Comparison of ENCODE assay signal across 8 cellular contexts in genomic region chr6:34459899-34460593, GRCh38. TPM values are rescaled to one million over a fixed set of nuclear protein-coding genes. Genes with fewer than 3 reads are reported as not detected.
A peak's percentile ranks its signal among the peaks of the same experiment; 100 is the strongest.
DNase-seq lines count a peak whose midpoint lies in the region; ATAC-seq, FAIRE-seq and TF ChIP-seq lines count a peak whose summit lies in the region.

No MANE protein-coding gene starts in this region.

- no peak overlapping the region for H3K27ac ChIP-seq in GM12878 (ENCODE audit: control insufficient read depth, insufficient read depth)

- H3K4me3 Mint-ChIP-seq in T-cell = no peak overlapping the region

- RAD21 ChIA-PET in GM12878 (lab: Charles Lee; ENCODE audit: unreplicated experiment) = interaction anchor here (0.6 to 4.7 kb wide), 33 partner anchors 8 to 748 kb away, joined by 3 to 99 read pairs (median 4); partner anchors contain the start of genes BLTP3A, RPS10 and SMIM29

- H3K4me3 ChIP-seq in GM12878 (no peak overlapping the region), kidney epithelial cell (ENCODE audit: low read depth, low read length) (no peak overlapping the region)

- 20% methylated on average over 6 of the region's 6 CpGs for WGBS in GM12878 (ENCODE audit: insufficient coverage, insufficient replicate concordance, low lambda C conversion rate, missing lambda C conversion rate)

- SMC1A ChIA-PET in GM12878 (lab: Charles Lee; ENCODE audit: uncharacterized antibody, unreplicated experiment) = interaction anchor here (0.7 to 5.8 kb wide), 34 partner anchors 8 to 780 kb away, joined by 3 to 124 read pairs (median 4); partner anchors contain the start of genes RPS10 and SNRPC

- H4K20me1 ChIP-seq in GM12878 (ENCODE audit: control insufficient read depth, insufficient read depth) = no peaks in the 10 kb centered on the region

- H3K27me3 Mint-ChIP-seq in T-cell = peaks cover 8 to 13% of the 10 kb centered on the region in 2 donors

- in situ Hi-C loops in GM12878 (cut with MboI) = loop anchor here (5.0 to 10.0 kb wide), 2 partner anchors 147 to 675 kb away; no protein-coding TSS in a partner anchor

- no peaks in the 10 kb centered on the region for H3K79me2 ChIP-seq in GM12878 (ENCODE audit: control insufficient read depth, insufficient read depth, low read length)

- H3K9ac ChIP-seq in GM12878 (ENCODE audit: control insufficient read depth, insufficient read depth, low read length) = no peak overlapping the region

- no TSS peak for BruUV-seq in GM12878 (replicated peaks; lab: Mats Ljungman, UMichigan)

- peak; percentile 95 for TF ChIP-seq RAD21 in GM12878 (IDR thresholded peaks at IDR 0.05; ENCODE audit: insufficient read depth, low read depth, low read length)

- intact Hi-C loops in GM12878 (cut with micrococcal nuclease; ENCODE audit: unreplicated experiment) = loop anchor here (1.0 to 5.0 kb wide), 2 partner anchors 149 to 682 kb away; partner anchors contain the start of gene TCP11

- no peak for TF ChIP-seq POLR2A in GM12878 (IDR thresholded peaks at IDR 0.05; ENCODE audit: low read depth, low read length)

- no peaks in the 10 kb centered on the region for H3K36me3 Mint-ChIP-seq in T-cell

- DNase-seq in ELR (ENCODE audit: low read depth) (peak; percentile 71), LoVo (ENCODE audit: low spot score) (peak; percentile 55), T-cell (peak in 32 of 34 experiments; percentile 6 to 56 (median 32)), GM12878 (ENCODE audit: low read depth, low spot score) (peak; percentile 24), kidney epithelial cell (ENCODE audit: low read depth) (no peak)
- peak; percentile 28 for DNase-seq in stimulated activated CD8-positive, alpha-beta memory T cell treated with anti-CD3 and anti-CD28 coated beads, Interleukin-15, amount 100 ng/mL, for 1 hour (ENCODE audit: low read depth)

- H3K9me3 Mint-ChIP-seq in T-cell = no peaks in the 10 kb centered on the region

- TF ChIP-seq EP300 in GM12878 (IDR thresholded peaks at IDR 0.05; ENCODE audit: borderline replicate concordance in 1 of 2, control insufficient read depth in 1 of 2, low read depth in 2 of 2, low read length in 2 of 2) = no peak

- peak; percentile 94 for FAIRE-seq in GM12878 (lab: Jason Lieb, UNC)

- H3K9me3 ChIP-seq in GM12878 (replicated peaks; ENCODE audit: control insufficient read depth, insufficient read depth, low read length) = no peaks in the 10 kb centered on the region

- H3K4me1 Mint-ChIP-seq in T-cell = peaks cover 0 to 1% (median 1%) of the 10 kb centered on the region in 3 donors

- CTCF ChIA-PET in T-cell (lab: Charles Lee) = interaction anchor here (0.5 to 4.1 kb wide), 13 partner anchors 13 to 781 kb away, joined by 3 to 71 read pairs (median 5); partner anchors contain the start of gene SMIM29 (in 1 of the 2)
- CTCF ChIA-PET in GM12878 (lab: Yijun Ruan, JAX) = interaction anchor here (0.6 to 8.7 kb wide), 57 partner anchors 9 to 1735 kb away, joined by 3 to 198 read pairs (median 5); partner anchors contain the start of genes ANKS1A, BLTP3A and SMIM29

- H3K27me3 ChIP-seq in GM12878 (replicated peaks in 1 of 2; ENCODE audit: control insufficient read depth in 2 of 2, insufficient read depth in 2 of 2, low read length in 1 of 2) (no peaks in the 10 kb centered on the region), kidney epithelial cell (ENCODE audit: control insufficient read depth, insufficient read depth, low read length) (peaks cover 7% of the 10 kb centered on the region)

- H3K27ac Mint-ChIP-seq in T-cell = no peak overlapping the region

- ATAC-seq in T-cell (replicated peaks in 1 of 4) (peak; percentile 63 to 81 (median 72)), GM12878 (peak; percentile 87), HG02970 (IDR thresholded peaks at IDR 0.05; ENCODE audit: low FRiP score, unreplicated experiment) (no peak), HG02884 (IDR thresholded peaks at IDR 0.05; ENCODE audit: unreplicated experiment) (no peak)

- POLR2A ChIA-PET in T-cell (lab: Charles Lee) = no interaction called here
- POLR2A ChIA-PET in GM12878 (lab: Charles Lee) = interaction anchor here (0.6 to 1.1 kb wide), 4 partner anchors 12 to 1025 kb away, joined by 3 to 7 read pairs (median 3); no protein-coding TSS in a partner anchor

- H3K4me1 ChIP-seq in GM12878 (ENCODE audit: control insufficient read depth, insufficient read depth, low read length) = no peaks in the 10 kb centered on the region; the same call in 1 of the 2 replicates

- H2AFZ ChIP-seq in GM12878 (ENCODE audit: control insufficient read depth, low read depth, low read length) = no peak overlapping the region

- H3K36me3 ChIP-seq in GM12878 (ENCODE audit: control insufficient read depth in 2 of 2, insufficient read depth in 2 of 2, low read length in 1 of 2) (no peaks in the 10 kb centered on the region), kidney epithelial cell (ENCODE audit: control insufficient read depth, insufficient read depth, low read length) (no peaks in the 10 kb centered on the region)

- TF ChIP-seq CTCF in GM12878 (IDR thresholded peaks at IDR 0.05 in 2 of 3, conservative IDR thresholded peaks at IDR 0.05 in 1 of 3; ENCODE audit: control insufficient read depth in 2 of 3, extremely low read depth in 1 of 3, insufficient read depth in 1 of 3, low read depth in 3 of 3, low read length in 3 of 3) = peak; percentile 69 to 83 (median 77)
- peak; percentile 57 for TF ChIP-seq CTCF in kidney epithelial cell (IDR thresholded peaks at IDR 0.05; ENCODE audit: insufficient read depth, low read length, poor library complexity, severe bottlenecking)

- H3K4me2 ChIP-seq in GM12878 (ENCODE audit: control insufficient read depth, insufficient read depth) = no peak overlapping the region

TF ChIP-seq in GM12878, 131 proteins besides CTCF, POLR2A, EP300 and RAD21:
- TF ChIP-seq KDM1A (IDR thresholded peaks at IDR 0.05; ENCODE audit: borderline replicate concordance) (no peak), SMC3 (IDR thresholded peaks at IDR 0.05; ENCODE audit: borderline replicate concordance, low read length) (peak; percentile 82), YY1 (IDR thresholded peaks at IDR 0.05; ENCODE audit: low read depth, low read length) (0 out of 2 replicates have a peak, but pooled peaks have one; percentile 40), SPI1 (IDR thresholded peaks at IDR 0.05; ENCODE audit: borderline replicate concordance, insufficient read depth, low read depth, low read length) (no peak), POU2F2 (IDR thresholded peaks at IDR 0.05; ENCODE audit: borderline replicate concordance, low read depth, low read length) (0 out of 3 replicates have a peak, but pooled peaks have one; percentile 9)
TF ChIP-seq in GM12878: peak in this region for 3.

RNA-seq across cellular contexts. Expression of gene PACSIN1, which starts 5.8 kb away (rescaled TPM):
- total RNA-seq in T-cell (1 to 10 TPM in 4 of 5 donors, under 1 TPM in 1; 0.86 to 3.2 (median 2.4) TPM), GM12878 (2014; rRNA removed) (3.6 and 5.1 TPM in 2 replicates), GM12878 (2014; rRNA removed; fragmentation: Illumina TruSeq; extraction: Trizol) (1.9 and 2.1 TPM in 2 replicates), GM12878 (2021) (8.9 and 9.4 TPM in 2 replicates), kidney epithelial cell (0.04 TPM in 1 of 2 replicates, not detected in the other)
- total RNA-seq in GM12878 (2013; cell fraction: nucleolus; rRNA removed) = 2.1 and 3.9 TPM in 2 replicates
- 0.25 TPM for polyA plus RNA-seq in GM12878 (2011; ENCODE audit: low read depth)
- polyA plus RNA-seq in GM12878 (2011; rRNA removed) (6.9 and 7.5 TPM in 2 replicates), GM12878 (2014; fragmentation: Illumina TruSeq; extraction: Trizol) (3.3 and 4.8 TPM in 2 replicates), GM12878 (2014; fragmentation: Nextera tagmentation; extraction: Ambion mirVana) (under 1 TPM; 0.50 to 0.75 TPM), GM12878 (2014; rRNA removed) (6.8 and 6.9 TPM in 2 replicates), GM12878 (2016; fragmentation: Nextera tagmentation; extraction: Ambion mirVana) (1 to 10 TPM; 1.7 to 2.0 TPM)
- 9.0 and 10.1 TPM in 2 replicates for polyA plus RNA-seq in GM12878 (2011; cell fraction: cytosol; rRNA removed)
- 22.5 and 29.3 TPM in 2 replicates for polyA plus RNA-seq in GM12878 (2011; cell fraction: nucleus; rRNA removed)
- polyA plus RNA-seq in GM12878 (2012) = 1.2 and 1.4 TPM in 2 replicates
- polyA minus RNA-seq in GM12878 (2011; rRNA and poly(A)+ RNA removed) = 5.2 and 8.2 TPM in 2 replicates
- 4.1 and 5.1 TPM in 2 replicates for polyA minus RNA-seq in GM12878 (2011; cell fraction: cytosol; rRNA and poly(A)+ RNA removed)
- polyA minus RNA-seq in GM12878 (2011; cell fraction: nucleus; rRNA and poly(A)+ RNA removed) = 3.9 and 4.7 TPM in 2 replicates

RNA-seq across cellular contexts. Expression of gene RPS10, which starts 34.2 kb away (rescaled TPM):
- total RNA-seq in T-cell = 1,000 to 10,000 TPM; 2,352 to 2,733 (median 2,512) TPM
- total RNA-seq in GM12878 (2013; cell fraction: nucleolus; rRNA removed) = 360 and 401 TPM in 2 replicates
- total RNA-seq in GM12878 (2014; rRNA removed) = 3,265 and 3,625 TPM in 2 replicates
- 3,150 and 3,233 TPM in 2 replicates for total RNA-seq in GM12878 (2014; rRNA removed; fragmentation: Illumina TruSeq; extraction: Trizol)
- total RNA-seq in GM12878 (2021) = 2,325 and 2,481 TPM in 2 replicates
- polyA plus RNA-seq in GM12878 (2011; ENCODE audit: low read depth) = 8,423 TPM
- polyA plus RNA-seq in GM12878 (2011; rRNA removed) = 2,575 and 3,799 TPM in 2 replicates
- polyA plus RNA-seq in GM12878 (2011; cell fraction: cytosol; rRNA removed) = 6,646 and 9,086 TPM in 2 replicates
- 1,492 and 1,706 TPM in 2 replicates for polyA plus RNA-seq in GM12878 (2011; cell fraction: nucleus; rRNA removed)
- 3,794 and 4,086 TPM in 2 replicates for polyA plus RNA-seq in GM12878 (2012)
- 3,495 and 3,970 TPM in 2 replicates for polyA plus RNA-seq in GM12878 (2014; fragmentation: Illumina TruSeq; extraction: Trizol)
- 1,000 to 10,000 TPM; 2,067 to 2,394 TPM for polyA plus RNA-seq in GM12878 (2014; fragmentation: Nextera tagmentation; extraction: Ambion mirVana)
- 3,767 and 4,060 TPM in 2 replicates for polyA plus RNA-seq in GM12878 (2014; rRNA removed)
- polyA plus RNA-seq in GM12878 (2016; fragmentation: Nextera tagmentation; extraction: Ambion mirVana) = 1,000 to 10,000 TPM; 1,546 to 1,554 TPM
- 1,866 and 2,585 TPM in 2 replicates for polyA minus RNA-seq in GM12878 (2011; rRNA and poly(A)+ RNA removed)
- 439 and 466 TPM in 2 replicates for polyA minus RNA-seq in GM12878 (2011; cell fraction: cytosol; rRNA and poly(A)+ RNA removed)
- polyA minus RNA-seq in GM12878 (2011; cell fraction: nucleus; rRNA and poly(A)+ RNA removed) = 136 and 165 TPM in 2 replicates
- 3,975 and 4,200 TPM in 2 replicates for total RNA-seq in kidney epithelial cell

Comparison
In these comparisons a context has a peak if more than half of its experiments do, and no peak if none do; other contexts are left out.
1. ATAC-seq: peak in T-cell (4 of 4) and GM12878 (single experiment); none in HG02970 (single experiment) and HG02884 (single experiment).